1 cellular context compared by ENCODE assay signal in the genomic region with DNA sequence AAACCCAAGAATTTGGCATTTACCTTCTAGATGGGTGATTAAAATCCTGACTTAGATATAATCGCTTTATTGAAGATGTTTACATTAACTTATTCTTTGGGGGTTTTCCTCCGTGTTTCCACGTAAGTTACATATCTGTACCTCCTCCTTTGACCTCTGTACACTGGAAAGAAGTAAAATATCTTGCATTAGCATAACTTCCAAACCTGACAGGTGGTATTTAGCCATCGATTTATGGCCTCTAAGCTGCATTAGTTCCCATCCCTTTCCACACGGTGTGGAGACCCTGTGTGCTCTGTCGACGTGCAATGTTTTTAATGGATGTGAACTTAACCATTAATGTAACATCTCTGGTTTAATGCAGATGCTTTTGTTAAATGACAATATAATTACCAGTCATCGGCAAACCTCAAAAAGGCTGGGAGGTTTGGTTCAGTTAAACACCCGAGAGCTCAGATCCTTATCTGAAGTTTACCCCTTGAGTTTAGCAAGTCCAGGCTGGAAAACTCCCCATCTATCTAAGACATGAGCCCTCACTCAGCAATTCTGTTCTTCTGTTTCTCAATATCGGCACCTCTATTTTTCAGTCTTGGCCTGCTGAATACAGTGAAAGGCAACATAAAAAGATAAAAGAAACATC.
TF ChIP-seq lines count a peak whose summit lies in the region.

No MANE protein-coding gene starts in this region.

TF ChIP-seq in WTC11, 78 proteins besides CTCF, POLR2A, EP300 and RAD21 (continued from another document):
- TF ChIP-seq, protein P1, sequence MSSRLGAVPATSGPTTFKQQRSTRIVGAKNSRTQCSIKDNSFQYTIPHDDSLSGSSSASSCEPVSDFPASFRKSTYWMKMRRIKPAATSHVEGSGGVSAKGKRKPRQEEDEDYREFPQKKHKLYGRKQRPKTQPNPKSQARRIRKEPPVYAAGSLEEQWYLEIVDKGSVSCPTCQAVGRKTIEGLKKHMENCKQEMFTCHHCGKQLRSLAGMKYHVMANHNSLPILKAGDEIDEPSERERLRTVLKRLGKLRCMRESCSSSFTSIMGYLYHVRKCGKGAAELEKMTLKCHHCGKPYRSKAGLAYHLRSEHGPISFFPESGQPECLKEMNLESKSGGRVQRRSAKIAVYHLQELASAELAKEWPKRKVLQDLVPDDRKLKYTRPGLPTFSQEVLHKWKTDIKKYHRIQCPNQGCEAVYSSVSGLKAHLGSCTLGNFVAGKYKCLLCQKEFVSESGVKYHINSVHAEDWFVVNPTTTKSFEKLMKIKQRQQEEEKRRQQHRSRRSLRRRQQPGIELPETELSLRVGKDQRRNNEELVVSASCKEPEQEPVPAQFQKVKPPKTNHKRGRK (CRISPR knock-in tag; IDR thresholded peaks at IDR 0.05; ENCODE audit: borderline replicate concordance): no peak
- no peak for TF ChIP-seq ZMAT4 (CRISPR knock-in tag; IDR thresholded peaks at IDR 0.05)
- no peak for TF ChIP-seq ZNF281 (CRISPR knock-in tag; IDR thresholded peaks at IDR 0.05)
- TF ChIP-seq, protein P2, sequence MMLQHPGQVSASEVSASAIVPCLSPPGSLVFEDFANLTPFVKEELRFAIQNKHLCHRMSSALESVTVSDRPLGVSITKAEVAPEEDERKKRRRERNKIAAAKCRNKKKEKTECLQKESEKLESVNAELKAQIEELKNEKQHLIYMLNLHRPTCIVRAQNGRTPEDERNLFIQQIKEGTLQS (CRISPR knock-in tag; conservative IDR thresholded peaks at IDR 0.05): no peak
- TF ChIP-seq SMAD4 (CRISPR knock-in tag; IDR thresholded peaks at IDR 0.05): no peak
- TF ChIP-seq FOXK1 (CRISPR knock-in tag; IDR thresholded peaks at IDR 0.05): no peak
TF ChIP-seq in WTC11: peak in this region for 0.
